ENCODE assay signal across 39 cellular contexts in the genomic region with DNA sequence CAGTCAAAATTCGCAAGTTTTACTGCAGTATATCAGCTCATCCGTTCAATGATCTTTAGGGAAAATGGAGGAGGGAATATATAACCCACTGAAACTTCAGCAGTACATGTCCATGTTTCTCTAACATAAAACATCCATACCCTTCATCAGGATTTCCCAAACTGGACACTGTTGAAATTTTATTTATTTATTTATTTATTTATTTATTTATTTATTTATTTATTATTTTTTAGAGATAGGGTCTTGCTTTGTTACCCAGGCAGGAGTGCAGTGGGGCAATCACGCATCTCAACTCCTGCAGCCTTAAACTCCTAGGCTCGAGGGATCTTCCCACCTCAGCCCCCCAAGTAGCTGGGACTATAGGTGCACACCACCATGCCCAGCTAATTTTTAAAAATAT.
"Had no signal": no experiment of that assay in that cellular context is flagged by ENCODE, and none has a peak within 500 bp of the region (broad histone marks: within the 10 kb centered on the region; RNA-seq: fewer than 3 reads in every experiment).

No MANE protein-coding gene starts in this region.

- H3K27me3 Mint-ChIP-seq: activated naive CD4-positive, alpha-beta T cell treated with anti-CD3 and anti-CD28 coated beads, Interleukin-2, amount 50 U/mL, for 24 hours; activated naive CD8-positive, alpha-beta T cell had no signal

- H3K36me3 Mint-ChIP-seq: activated naive CD4-positive, alpha-beta T cell treated with anti-CD3 and anti-CD28 coated beads, Interleukin-2, amount 10 ng/mL, durations not matched to agents 7 days and 5 days; activated naive CD4-positive, alpha-beta T cell treated with anti-CD3 and anti-CD28 coated beads, Interleukin-2, amount 50 U/mL, for 24 hours; activated naive CD4-positive, alpha-beta T cell treated with anti-CD3 and anti-CD28 coated beads, Interleukin-2, amount 50 U/mL, for 72 hours; activated naive CD8-positive, alpha-beta T cell treated with anti-CD3 and anti-CD28 coated beads for 36 hours; activated naive CD8-positive, alpha-beta T cell treated with anti-CD3 and anti-CD28 coated beads, Interleukin-2, amount 10 ng/mL, durations not matched to agents 7 days and 5 days; brain had no signal

- H3K4me1 Mint-ChIP-seq: activated naive CD4-positive, alpha-beta T cell treated with anti-CD3 and anti-CD28 coated beads, Interleukin-2, amount 10 ng/mL, durations not matched to agents 7 days and 5 days; activated naive CD4-positive, alpha-beta T cell treated with anti-CD3 and anti-CD28 coated beads, Interleukin-2, amount 50 U/mL, for 24 hours; activated naive CD8-positive, alpha-beta T cell treated with anti-CD3 and anti-CD28 coated beads for 36 hours; activated naive CD8-positive, alpha-beta T cell treated with anti-CD3 and anti-CD28 coated beads, Interleukin-2, amount 10 ng/mL, durations not matched to agents 7 days and 5 days; activated naive CD8-positive, alpha-beta T cell treated with anti-CD3 and anti-CD28 coated beads, Interleukin-2, amount 50 U/mL, for 24 hours; activated T-helper 17 cell treated with anti-CD3 and anti-CD28 coated beads, Interleukin-2, amount 50 U/mL, for 72 hours; brain; central memory CD8-positive, alpha-beta T cell had no signal

- H3K36me3 ChIP-seq: adrenal gland, ascending aorta, brain microvascular endothelial cell, breast epithelium, cardiac muscle cell had no signal

- FAIRE-seq: astrocyte, bronchial epithelial cell had no signal

- H3K27ac ChIP-seq: adrenal gland, ascending aorta, body of pancreas, brain microvascular endothelial cell, breast epithelium, cardiac muscle cell had no signal

- H3K4me3 ChIP-seq: adrenal gland, ascending aorta, body of pancreas, breast epithelium, cardiac muscle cell had no signal

- H3K27ac Mint-ChIP-seq: activated naive CD4-positive, alpha-beta T cell treated with anti-CD3 and anti-CD28 coated beads for 36 hours; activated naive CD4-positive, alpha-beta T cell treated with anti-CD3 and anti-CD28 coated beads, Interleukin-2, amount 10 ng/mL, durations not matched to agents 7 days and 5 days; activated naive CD4-positive, alpha-beta T cell treated with anti-CD3 and anti-CD28 coated beads, Interleukin-2, amount 50 U/mL, for 24 hours; activated naive CD4-positive, alpha-beta T cell treated with anti-CD3 and anti-CD28 coated beads, Interleukin-2, amount 50 U/mL, for 72 hours; activated naive CD8-positive, alpha-beta T cell; activated naive CD8-positive, alpha-beta T cell treated with anti-CD3 and anti-CD28 coated beads for 36 hours; activated naive CD8-positive, alpha-beta T cell treated with anti-CD3 and anti-CD28 coated beads, Interleukin-2, amount 10 ng/mL, durations not matched to agents 7 days and 5 days; activated naive CD8-positive, alpha-beta T cell treated with anti-CD3 and anti-CD28 coated beads, Interleukin-2, amount 50 U/mL, for 24 hours; activated T-cell treated with anti-CD3 and anti-CD28 coated beads, Interleukin-2, amount 50 U/mL, for 24 hours; activated T-cell treated with anti-CD3 and anti-CD28 coated beads, Interleukin-2, amount 50 U/mL, for 72 hours; activated T-helper 1 cell treated with anti-CD3 and anti-CD28 coated beads, Interleukin-12 subunit alpha, Interleukin-12 subunit beta, Interleukin-2, Interleukin-4 antibody, amounts not matched to agents 30 ng/mL and 10 ng/mL and 1 ng/mL, durations not matched to agents 14 hours and 24 hours and 36 hours; activated T-helper 17 cell treated with anti-CD3 and anti-CD28 coated beads, Interleukin-2, amount 50 U/mL, for 72 hours; activated T-helper 2 cell treated with anti-CD3 and anti-CD28 coated beads, Interferon-gamma antibody, Interleukin-2, Interleukin-4, amounts not matched to agents 10 μg/mL and 5 μg/mL and 100 μg/mL, durations not matched to agents 14 hours and 24 hours and 36 hours; brain had no signal

- H3K9me3 Mint-ChIP-seq: activated naive CD4-positive, alpha-beta T cell treated with anti-CD3 and anti-CD28 coated beads, Interleukin-2, amount 10 ng/mL, durations not matched to agents 7 days and 5 days; activated naive CD4-positive, alpha-beta T cell treated with anti-CD3 and anti-CD28 coated beads, Interleukin-2, amount 50 U/mL, for 24 hours; activated naive CD4-positive, alpha-beta T cell treated with anti-CD3 and anti-CD28 coated beads, Interleukin-2, amount 50 U/mL, for 72 hours; activated naive CD8-positive, alpha-beta T cell treated with anti-CD3 and anti-CD28 coated beads, Interleukin-2, amount 10 ng/mL, durations not matched to agents 7 days and 5 days; activated T-helper 17 cell treated with anti-CD3 and anti-CD28 coated beads, Interleukin-2, amount 50 U/mL, for 72 hours; central memory CD8-positive, alpha-beta T cell had no signal

- H3K27me3 ChIP-seq: adrenal gland, ascending aorta, body of pancreas, brain microvascular endothelial cell, breast epithelium, cardiac muscle cell had no signal

- H3K9me3 ChIP-seq: adrenal gland, ascending aorta, body of pancreas had no signal

- H3K4me3 Mint-ChIP-seq: activated naive CD4-positive, alpha-beta T cell treated with anti-CD3 and anti-CD28 coated beads for 36 hours; activated naive CD4-positive, alpha-beta T cell treated with anti-CD3 and anti-CD28 coated beads, Interleukin-2, amount 10 ng/mL, durations not matched to agents 7 days and 5 days; activated naive CD4-positive, alpha-beta T cell treated with anti-CD3 and anti-CD28 coated beads, Interleukin-2, amount 50 U/mL, for 24 hours; activated naive CD8-positive, alpha-beta T cell; activated naive CD8-positive, alpha-beta T cell treated with anti-CD3 and anti-CD28 coated beads for 36 hours; activated naive CD8-positive, alpha-beta T cell treated with anti-CD3 and anti-CD28 coated beads, Interleukin-2, amount 10 ng/mL, durations not matched to agents 7 days and 5 days; activated naive CD8-positive, alpha-beta T cell treated with anti-CD3 and anti-CD28 coated beads, Interleukin-2, amount 50 U/mL, for 24 hours; activated T-cell treated with anti-CD3 and anti-CD28 coated beads, Interleukin-2, amount 50 U/mL, for 24 hours; activated T-cell treated with anti-CD3 and anti-CD28 coated beads, Interleukin-2, amount 50 U/mL, for 4 hours; activated T-cell treated with anti-CD3 and anti-CD28 coated beads, Interleukin-2, amount 50 U/mL, for 72 hours; activated T-helper 1 cell treated with anti-CD3 and anti-CD28 coated beads, Interleukin-12 subunit alpha, Interleukin-12 subunit beta, Interleukin-2, Interleukin-4 antibody, amounts not matched to agents 30 ng/mL and 10 ng/mL and 1 ng/mL, durations not matched to agents 14 hours and 24 hours and 36 hours; activated T-helper 17 cell treated with anti-CD3 and anti-CD28 coated beads, Interleukin-2, amount 50 U/mL, for 72 hours; brain; central memory CD8-positive, alpha-beta T cell had no signal

- DNase-seq: activated effector memory CD4-positive, alpha-beta T cell treated with anti-CD3 and anti-CD28 coated beads, Interleukin-2, amount 50 U/mL, for 16 hours; activated effector memory CD4-positive, alpha-beta T cell treated with Interleukin-2 at 50 U/mL for 16 hours; activated gamma-delta T cell; activated gamma-delta T cell treated with Interleukin-2 at 50 U/mL for 16 hours; activated naive CD4-positive, alpha-beta T cell; activated naive CD4-positive, alpha-beta T cell treated with anti-CD3 and anti-CD28 coated beads for 36 hours; activated naive CD4-positive, alpha-beta T cell treated with anti-CD3 and anti-CD28 coated beads, Interleukin-2, amount 10 ng/mL, durations not matched to agents 7 days and 5 days; activated naive CD4-positive, alpha-beta T cell treated with anti-CD3 and anti-CD28 coated beads, Interleukin-2, amount 50 U/mL, for 16 hours; activated naive CD4-positive, alpha-beta T cell treated with Interleukin-2 at 50 U/mL for 16 hours; activated naive CD8-positive, alpha-beta T cell treated with anti-CD3 and anti-CD28 coated beads for 36 hours; activated naive CD8-positive, alpha-beta T cell treated with anti-CD3 and anti-CD28 coated beads, Interleukin-2, amount 10 ng/mL, durations not matched to agents 7 days and 5 days; activated naive CD8-positive, alpha-beta T cell treated with anti-CD3 and anti-CD28 coated beads, Interleukin-2, amount 50 U/mL, for 24 hours; activated T-cell treated with anti-CD3 and anti-CD28 coated beads, Interleukin-2, amount 50 U/mL, for 24 hours; activated T-cell treated with anti-CD3 and anti-CD28 coated beads, Interleukin-2, amount 50 U/mL, for 4 hours; activated T-cell treated with anti-CD3 and anti-CD28 coated beads, Interleukin-2, amount 50 U/mL, for 48 hours; activated T-cell treated with anti-CD3 and anti-CD28 coated beads, Interleukin-2, amount 50 U/mL, for 72 hours; adrenal gland; amniotic stem cell; amygdala; anterior cingulate cortex; aorta; body of pancreas; brain microvascular endothelial cell; caudate nucleus; central memory CD4-positive, alpha-beta T cell; cerebellar nuclear complex had no signal

- H3K4me1 ChIP-seq: adrenal gland, ascending aorta, body of pancreas, breast epithelium had no signal

- ATAC-seq: activated naive CD4-positive, alpha-beta T cell treated with anti-CD3 and anti-CD28 coated beads, Interleukin-2, amount 50 U/mL, for 72 hours; activated naive CD8-positive, alpha-beta T cell treated with anti-CD3 and anti-CD28 coated beads, Interleukin-2, amount 50 U/mL, for 24 hours; activated T-cell treated with anti-CD3 and anti-CD28 coated beads, Interleukin-2, amount 50 U/mL, for 4 hours; activated T-cell treated with anti-CD3 and anti-CD28 coated beads, Interleukin-2, amount 50 U/mL, for 72 hours; activated T-helper 17 cell treated with anti-CD3 and anti-CD28 coated beads, Interleukin-2, amount 50 U/mL, for 72 hours; body of pancreas had no signal
